Comparison of ENCODE assay signal across 18 cellular contexts in genomic region chr4:13700196-13701140, GRCh38.
DNase-seq lines count a peak whose midpoint lies in the region; FAIRE-seq and TF ChIP-seq lines count a peak whose summit lies in the region.
"Had no signal": no experiment of that assay in that cellular context is flagged by ENCODE, and none has a peak within 500 bp of the region (broad histone marks: within the 10 kb centered on the region; RNA-seq: fewer than 3 reads in every experiment).

No MANE protein-coding gene starts in this region.

- intact Hi-C loops in activated naive CD4-positive, alpha-beta T cell treated with anti-CD3 and anti-CD28 coated beads for 36 hours (cut with micrococcal nuclease) = no loop called here

- no peaks in the 10 kb centered on the region for H3K9me3 Mint-ChIP-seq in activated naive CD4-positive, alpha-beta T cell treated with anti-CD3 and anti-CD28 coated beads for 36 hours
- H3K9me3 Mint-ChIP-seq: activated naive CD4-positive, alpha-beta T cell treated with anti-CD3 and anti-CD28 coated beads, Interleukin-2, amount 10 ng/mL, durations not matched to agents 7 days and 5 days had no signal

- H3K27ac ChIP-seq in substantia nigra (ENCODE audit: low read depth, low read length, poor library complexity, severe bottlenecking) = no peak overlapping the region
- H3K27ac ChIP-seq: neutrophil, tibial artery had no signal

- CTCF ChIA-PET in activated naive CD4-positive, alpha-beta T cell treated with anti-CD3 and anti-CD28 coated beads for 36 hours (lab: Charles Lee) = no interaction called here

- no peaks in the 10 kb centered on the region for H3K36me3 Mint-ChIP-seq in activated naive CD4-positive, alpha-beta T cell treated with anti-CD3 and anti-CD28 coated beads for 36 hours (ENCODE audit: low read depth)
- H3K36me3 Mint-ChIP-seq: activated naive CD4-positive, alpha-beta T cell treated with anti-CD3 and anti-CD28 coated beads, Interleukin-2, amount 10 ng/mL, durations not matched to agents 7 days and 5 days had no signal

- no peaks in the 10 kb centered on the region for H3K27me3 ChIP-seq in bronchial epithelial cell (ENCODE audit: control insufficient read depth, insufficient read depth, low read length)
- H3K27me3 ChIP-seq: BE2C, neutrophil, tibial artery had no signal

- DNase-seq in AG10803 (ENCODE audit: low read depth) (peak; percentile 88), LHCN-M2 (ENCODE audit: low read depth) (peak; percentile 72), bronchial epithelial cell (ENCODE audit: low read depth) (peak; percentile 75), kidney tubule cell (ENCODE audit: low spot score) (peak; percentile 55), substantia nigra (lab: John Stamatoyannopoulos, UW) (no peak), NCI-H2171 (lab: John Stamatoyannopoulos, UW) (no peak), glomerular visceral epithelial cell (ENCODE audit: extremely low spot score) (no peak)
- no peak for DNase-seq in activated naive CD4-positive, alpha-beta T cell treated with anti-CD3 and anti-CD28 coated beads for 36 hours
- DNase-seq: activated CD4-positive, CD25-positive, alpha-beta regulatory T cell; activated naive CD4-positive, alpha-beta T cell treated with anti-CD3 and anti-CD28 coated beads, Interleukin-2, amount 10 ng/mL, durations not matched to agents 7 days and 5 days; BE2C; erythroblast; mesendoderm; NCI-H1105; NCI-H345; SW 1271; tibial artery had no signal

- H3K4me1 Mint-ChIP-seq in activated naive CD4-positive, alpha-beta T cell treated with anti-CD3 and anti-CD28 coated beads for 36 hours (ENCODE audit: low read depth) = no peaks in the 10 kb centered on the region
- H3K4me1 Mint-ChIP-seq: activated naive CD4-positive, alpha-beta T cell treated with anti-CD3 and anti-CD28 coated beads, Interleukin-2, amount 10 ng/mL, durations not matched to agents 7 days and 5 days had no signal

- TF ChIP-seq CTCF in AG10803 (conservative IDR thresholded peaks at IDR 0.05; ENCODE audit: low read length) (no peak), bronchial epithelial cell (IDR thresholded peaks at IDR 0.05; ENCODE audit: insufficient read depth, low read length, severe bottlenecking) (no peak)

- H3K27me3 Mint-ChIP-seq in activated naive CD4-positive, alpha-beta T cell treated with anti-CD3 and anti-CD28 coated beads for 36 hours (ENCODE audit: low read depth) = no peaks in the 10 kb centered on the region
- H3K27me3 Mint-ChIP-seq: activated naive CD4-positive, alpha-beta T cell treated with anti-CD3 and anti-CD28 coated beads, Interleukin-2, amount 10 ng/mL, durations not matched to agents 7 days and 5 days had no signal

- H3K4me3 Mint-ChIP-seq in activated naive CD4-positive, alpha-beta T cell treated with anti-CD3 and anti-CD28 coated beads for 36 hours = no peak overlapping the region
- H3K4me3 Mint-ChIP-seq: activated naive CD4-positive, alpha-beta T cell treated with anti-CD3 and anti-CD28 coated beads, Interleukin-2, amount 10 ng/mL, durations not matched to agents 7 days and 5 days had no signal

- no peak for FAIRE-seq in bronchial epithelial cell (lab: Jason Lieb, UNC)

- H3K4me3 ChIP-seq in AG10803 (ENCODE audit: low read length) (no peak overlapping the region), bronchial epithelial cell (ENCODE audit: low read depth, low read length) (no peak overlapping the region)
- H3K4me3 ChIP-seq: tibial artery had no signal

- H3K27ac Mint-ChIP-seq in activated naive CD4-positive, alpha-beta T cell treated with anti-CD3 and anti-CD28 coated beads for 36 hours = no peak overlapping the region
- H3K27ac Mint-ChIP-seq: activated naive CD4-positive, alpha-beta T cell treated with anti-CD3 and anti-CD28 coated beads, Interleukin-2, amount 10 ng/mL, durations not matched to agents 7 days and 5 days had no signal

- no peaks in the 10 kb centered on the region for H3K36me3 ChIP-seq in bronchial epithelial cell (ENCODE audit: control insufficient read depth, insufficient read depth, low read length)
- H3K36me3 ChIP-seq: BE2C, neutrophil, tibial artery had no signal

Comparison
In these comparisons a context has a peak if more than half of its experiments do, and no peak if none do; other contexts are left out.
1. DNase-seq: peak in AG10803 (single experiment), LHCN-M2 (single experiment), bronchial epithelial cell (single experiment) and kidney tubule cell (single experiment); none in substantia nigra (0 of 49), NCI-H2171 (single experiment), activated naive CD4-positive, alpha-beta T cell treated with anti-CD3 and anti-CD28 coated beads for 36 hours (single experiment) and glomerular visceral epithelial cell (single experiment).